In genomic region chr17:79201119-79201518, GRCh38 we compare ENCODE assay signal across 31 cellular contexts.
"Had no signal": no experiment of that assay in that cellular context is flagged by ENCODE, and none has a peak within 500 bp of the region (broad histone marks: within the 10 kb centered on the region; RNA-seq: fewer than 3 reads in every experiment).

No MANE protein-coding gene starts in this region.

- H3K4me3 ChIP-seq: heart right ventricle, left lung, lower lobe of right lung, pancreas, prostate gland, sigmoid colon, uterus had no signal

- H3K4me3 Mint-ChIP-seq: activated CD4-positive, alpha-beta memory T cell treated with anti-CD3 and anti-CD28 coated beads for 36 hours; activated CD4-positive, alpha-beta T cell treated with anti-CD3 and anti-CD28 coated beads, Interleukin-2, amount 10 ng/mL, durations not matched to agents 24 days and 14 days; activated naive CD8-positive, alpha-beta T cell treated with anti-CD3 and anti-CD28 coated beads, Interleukin-2, amount 50 U/mL, for 24 hours; activated T-cell treated with anti-CD3 and anti-CD28 coated beads, Interleukin-2, amount 50 U/mL, for 24 hours; effector memory CD8-positive, alpha-beta T cell; nephron; stimulated activated effector memory CD8-positive, alpha-beta T cell treated with anti-CD3 and anti-CD28 coated beads, Interleukin-12 subunit alpha, Interleukin-12 subunit beta, amount 100 ng/mL, for 72 hours; stimulated activated naive CD8-positive, alpha-beta T cell treated with anti-CD3 and anti-CD28 coated beads, Interleukin-15, amount 100 ng/mL, for 72 hours; type B pancreatic cell had no signal

- ATAC-seq: activated naive CD8-positive, alpha-beta T cell treated with anti-CD3 and anti-CD28 coated beads, Interleukin-2, amount 50 U/mL, for 24 hours; effector memory CD8-positive, alpha-beta T cell; esophagus mucosa; heart right ventricle; left lung; lower lobe of right lung; pancreas; stimulated activated effector memory CD8-positive, alpha-beta T cell treated with anti-CD3 and anti-CD28 coated beads, Interleukin-12 subunit alpha, Interleukin-12 subunit beta, amount 100 ng/mL, for 72 hours; stimulated activated naive CD8-positive, alpha-beta T cell treated with anti-CD3 and anti-CD28 coated beads, Interleukin-15, amount 100 ng/mL, for 72 hours had no signal

- H3K36me3 ChIP-seq: heart right ventricle, left lung, lower lobe of right lung, pancreas, prostate gland, uterus had no signal

- H3K9me3 ChIP-seq: heart right ventricle, left lung, lower lobe of right lung, pancreas, prostate gland, sigmoid colon, uterus had no signal

- H3K27me3 Mint-ChIP-seq: activated CD4-positive, alpha-beta T cell treated with anti-CD3 and anti-CD28 coated beads, Interleukin-2, amount 10 ng/mL, durations not matched to agents 24 days and 14 days had no signal

- H3K36me3 Mint-ChIP-seq: activated CD4-positive, alpha-beta memory T cell treated with anti-CD3 and anti-CD28 coated beads for 36 hours; stimulated activated effector memory CD8-positive, alpha-beta T cell treated with anti-CD3 and anti-CD28 coated beads, Interleukin-12 subunit alpha, Interleukin-12 subunit beta, amount 100 ng/mL, for 72 hours; type B pancreatic cell had no signal

- DNase-seq: activated CD4-positive, alpha-beta memory T cell treated with anti-CD3 and anti-CD28 coated beads for 36 hours; activated CD4-positive, alpha-beta T cell treated with anti-CD3 and anti-CD28 coated beads, Interleukin-2, amount 10 ng/mL, durations not matched to agents 24 days and 14 days; activated CD4-positive, CD25-positive, alpha-beta regulatory T cell treated with anti-CD3 and anti-CD28 coated beads, Interleukin-2, amount 50 U/mL, for 72 hours; activated CD8-positive, alpha-beta memory T cell treated with anti-CD3 and anti-CD28 coated beads, Interleukin-2, amount 50 U/mL, for 4 hours; activated gamma-delta T cell; activated naive CD4-positive, alpha-beta T cell treated with anti-CD3 and anti-CD28 coated beads, Interleukin-2, amount 50 U/mL, for 16 hours; activated naive CD8-positive, alpha-beta T cell treated with anti-CD3 and anti-CD28 coated beads, Interleukin-2, amount 50 U/mL, for 24 hours; activated T-cell treated with anti-CD3 and anti-CD28 coated beads, Interleukin-2, amount 50 U/mL, for 24 hours; amygdala; cortex of kidney; effector memory CD8-positive, alpha-beta T cell; heart right ventricle; left lung; lower lobe of right lung; retina; sigmoid colon; small intestine; stimulated activated CD4-positive, alpha-beta T cell treated with anti-CD3 and anti-CD28 coated beads, Interleukin-4, amount 100 ng/mL, for 24 hours; stimulated activated naive CD8-positive, alpha-beta T cell treated with anti-CD3 and anti-CD28 coated beads, Interleukin-15, amount 100 ng/mL, for 72 hours; substantia nigra; T-helper 9 cell; uterus had no signal

- H3K27ac Mint-ChIP-seq: activated CD4-positive, alpha-beta memory T cell treated with anti-CD3 and anti-CD28 coated beads for 36 hours; activated CD4-positive, alpha-beta T cell treated with anti-CD3 and anti-CD28 coated beads, Interleukin-2, amount 10 ng/mL, durations not matched to agents 24 days and 14 days; activated naive CD8-positive, alpha-beta T cell treated with anti-CD3 and anti-CD28 coated beads, Interleukin-2, amount 50 U/mL, for 24 hours; activated T-cell treated with anti-CD3 and anti-CD28 coated beads, Interleukin-2, amount 50 U/mL, for 24 hours; effector memory CD8-positive, alpha-beta T cell; nephron; stimulated activated effector memory CD8-positive, alpha-beta T cell treated with anti-CD3 and anti-CD28 coated beads, Interleukin-12 subunit alpha, Interleukin-12 subunit beta, amount 100 ng/mL, for 72 hours; type B pancreatic cell had no signal

- H3K9me3 Mint-ChIP-seq: activated CD4-positive, alpha-beta memory T cell treated with anti-CD3 and anti-CD28 coated beads for 36 hours; activated CD4-positive, alpha-beta T cell treated with anti-CD3 and anti-CD28 coated beads, Interleukin-2, amount 10 ng/mL, durations not matched to agents 24 days and 14 days; activated naive CD8-positive, alpha-beta T cell treated with anti-CD3 and anti-CD28 coated beads, Interleukin-2, amount 50 U/mL, for 24 hours; activated T-cell treated with anti-CD3 and anti-CD28 coated beads, Interleukin-2, amount 50 U/mL, for 24 hours; effector memory CD8-positive, alpha-beta T cell; nephron; stimulated activated effector memory CD8-positive, alpha-beta T cell treated with anti-CD3 and anti-CD28 coated beads, Interleukin-12 subunit alpha, Interleukin-12 subunit beta, amount 100 ng/mL, for 72 hours; stimulated activated naive CD8-positive, alpha-beta T cell treated with anti-CD3 and anti-CD28 coated beads, Interleukin-15, amount 100 ng/mL, for 72 hours; type B pancreatic cell had no signal

- H3K4me1 ChIP-seq: heart right ventricle, left lung, lower lobe of right lung, pancreas, prostate gland, sigmoid colon, uterus had no signal

- H3K4me1 Mint-ChIP-seq: activated CD4-positive, alpha-beta T cell treated with anti-CD3 and anti-CD28 coated beads, Interleukin-2, amount 10 ng/mL, durations not matched to agents 24 days and 14 days; activated naive CD8-positive, alpha-beta T cell treated with anti-CD3 and anti-CD28 coated beads, Interleukin-2, amount 50 U/mL, for 24 hours; stimulated activated effector memory CD8-positive, alpha-beta T cell treated with anti-CD3 and anti-CD28 coated beads, Interleukin-12 subunit alpha, Interleukin-12 subunit beta, amount 100 ng/mL, for 72 hours; stimulated activated naive CD8-positive, alpha-beta T cell treated with anti-CD3 and anti-CD28 coated beads, Interleukin-15, amount 100 ng/mL, for 72 hours had no signal

- H3K27ac ChIP-seq: heart right ventricle, left lung, lower lobe of right lung, pancreas, prostate gland, sigmoid colon, uterus, VCaP had no signal

- H3K27me3 ChIP-seq: pancreas, sigmoid colon, uterus had no signal

- FAIRE-seq: endothelial cell of umbilical vein, pancreas, small intestine, TTC549 had no signal
